In genomic region chr17:70168044-70168978, GRCh38 we compare ENCODE assay signal across 8 cellular contexts. TPM values are rescaled to one million over a fixed set of nuclear protein-coding genes. Genes with fewer than 3 reads are reported as not detected.
DNase-seq lines count a peak whose midpoint lies in the region; ATAC-seq, FAIRE-seq and TF ChIP-seq lines count a peak whose summit lies in the region.

No MANE protein-coding gene starts in this region.

- ATAC-seq in GM21360 (IDR thresholded peaks at IDR 0.05; ENCODE audit: unreplicated experiment) (peak; percentile 6), T-helper 17 cell (no peak), HG02588 (IDR thresholded peaks at IDR 0.05; ENCODE audit: unreplicated experiment) (no peak)

- TF ChIP-seq POLR2A in esophagus squamous epithelium (IDR thresholded peaks at IDR 0.05) (peak in 1 of 4 donors; percentile 13), transverse colon (IDR thresholded peaks at IDR 0.05) (no peak)

- H3K27ac Mint-ChIP-seq in T-helper 17 cell, result no peak overlapping the region

- H3K9me3 ChIP-seq in Karpas-422 (ENCODE audit: low read length) (no peaks in the 10 kb centered on the region), T-helper 17 cell (ENCODE audit: control insufficient read depth, low read length, poor library complexity, severe bottlenecking) (no peaks in the 10 kb centered on the region), esophagus squamous epithelium (no peaks in the 10 kb centered on the region), mononuclear cell (ENCODE audit: low read depth, low read length) (no peaks in the 10 kb centered on the region), transverse colon (no peaks in the 10 kb centered on the region)

- in situ Hi-C loops in transverse colon (cut with MboI; ENCODE audit: low pct_ligation_motif_present in 1 of 4, low pct_unique_long_range_greater_than_20kb in 1 of 4, low sequenced_read_pairs in 3 of 4), result loop anchor here in 2 of 4 donors (25.0 kb wide), 2 partner anchors 394 to 581 kb away; no protein-coding TSS in a partner anchor

- no peak overlapping the region for H3K9ac ChIP-seq in Karpas-422 (ENCODE audit: low read length)

- no peak for FAIRE-seq in D721Med (lab: Jason Lieb, UNC)

- peaks cover 12% of the 10 kb centered on the region for H3K4me1 Mint-ChIP-seq in T-helper 17 cell

- H3K27me3 Mint-ChIP-seq in T-helper 17 cell, result peaks cover 82% of the 10 kb centered on the region

- H3K4me2 ChIP-seq in Karpas-422 (ENCODE audit: low read depth, low read length, poor library complexity, severe bottlenecking), result peak overlapping the region; percentile 51

- H3K27me3 ChIP-seq in Karpas-422 (ENCODE audit: low read length), result no peaks in the 10 kb centered on the region
- H3K27me3 ChIP-seq in esophagus squamous epithelium, result peaks cover 0 to 13% (median 0%) of the 10 kb centered on the region in 4 donors
- H3K27me3 ChIP-seq in mononuclear cell (ENCODE audit: insufficient read depth, low read length), result peaks cover 10% of the 10 kb centered on the region
- peaks cover 13% of the 10 kb centered on the region for H3K27me3 ChIP-seq in transverse colon

- H3K79me2 ChIP-seq in Karpas-422 (ENCODE audit: low read length), result no peaks in the 10 kb centered on the region

- 0 out of 2 replicates have a peak overlapping the region, but pooled peaks have one; percentile 45 for H2AFZ ChIP-seq in Karpas-422 (ENCODE audit: low read length)

- H3K36me3 ChIP-seq in Karpas-422 (ENCODE audit: insufficient read depth, low read length), result no peaks in the 10 kb centered on the region
- H3K36me3 ChIP-seq in esophagus squamous epithelium, result no peaks in the 10 kb centered on the region
- H3K36me3 ChIP-seq in transverse colon, result no peaks in the 10 kb centered on the region

- H3K4me3 Mint-ChIP-seq in T-helper 17 cell, result peak overlapping the region; percentile 89

- peaks cover 3% of the 10 kb centered on the region for H3K36me3 Mint-ChIP-seq in T-helper 17 cell (ENCODE audit: low read depth)

- H4K20me1 ChIP-seq in Karpas-422 (ENCODE audit: insufficient read depth, low read depth, low read length), result no peaks in the 10 kb centered on the region

- 2 to 3% methylated on average over 17 to 33 of the region's 45 CpGs for WGBS in esophagus squamous epithelium, 2 donors
- WGBS in transverse colon (ENCODE audit: low coverage in 1 of 2), 2 donors, result 3 to 5% methylated on average over 17 to 45 of the region's 45 CpGs

- no peak for DNase-seq in D721Med (ENCODE audit: insufficient read length, low spot score)
- DNase-seq in Karpas-422, result peak; percentile 77
- no peak for DNase-seq in T-helper 17 cell
- no peak for DNase-seq in esophagus squamous epithelium (lab: John Stamatoyannopoulos, UW)
- peak; percentile 80 for DNase-seq in transverse colon

- TF ChIP-seq EP300 in transverse colon (IDR thresholded peaks at IDR 0.05; ENCODE audit: low read depth), result no peak

- no peak overlapping the region for H3K27ac ChIP-seq in Karpas-422 (ENCODE audit: low read length)
- peak overlapping the region; percentile 90 to 94 (median 92) for H3K27ac ChIP-seq in esophagus squamous epithelium
- peak overlapping the region; percentile 86 to 93 (median 92) for H3K27ac ChIP-seq in transverse colon

- no peak overlapping the region for H3K4me3 ChIP-seq in Karpas-422 (ENCODE audit: low read length)
- H3K4me3 ChIP-seq in esophagus squamous epithelium, result peak overlapping the region; percentile 71 to 86 (median 73)
- peak overlapping the region; percentile 69 for H3K4me3 ChIP-seq in mononuclear cell (ENCODE audit: low read length)
- peak overlapping the region; percentile 50 to 71 (median 55) for H3K4me3 ChIP-seq in transverse colon

- peak; percentile 89 for TF ChIP-seq CTCF in D721Med (IDR thresholded peaks at IDR 0.05; ENCODE audit: insufficient read depth, missing control alignments)
- TF ChIP-seq CTCF in esophagus squamous epithelium (IDR thresholded peaks at IDR 0.05), result peak in 5 of 6 experiments; percentile 34 to 72 (median 60)
- peak; percentile 54 to 72 (median 66) for TF ChIP-seq CTCF in transverse colon (IDR thresholded peaks at IDR 0.05)

- H3K4me1 ChIP-seq in Karpas-422 (ENCODE audit: low read length) (peaks cover 18% of the 10 kb centered on the region), esophagus squamous epithelium (peaks cover 0 to 54% (median 3%) of the 10 kb centered on the region in 3 donors), mononuclear cell (ENCODE audit: insufficient read depth, low read length) (peaks cover 40% of the 10 kb centered on the region), transverse colon (peaks cover 0 to 38% (median 2%) of the 10 kb centered on the region in 4 donors)

- intact Hi-C loops in esophagus squamous epithelium (cut with DNase I), result no loop called here
- intact Hi-C loops in transverse colon (cut with DNase I; ENCODE audit: low total_unique reads), result no loop called here

- no peaks in the 10 kb centered on the region for H3K9me2 ChIP-seq in Karpas-422 (replicated peaks; ENCODE audit: insufficient read depth, low read length)

RNA-seq across cellular contexts. Expression of gene KCNJ2, which starts 1.0 kb away (rescaled TPM):
- not detected in 2 replicates for total RNA-seq in Karpas-422 (2014; rRNA removed; shearing (Covaris generic); ENCODE audit: low replicate concordance)
- under 1 TPM in 1 of 2 donors, not detected in 1; 0.07 TPM for total RNA-seq in T-helper 17 cell
- 10 to 100 TPM in 1 of 4 donors, 1 to 10 TPM in 3; 4.8 to 13.5 (median 8.0) TPM for total RNA-seq in esophagus squamous epithelium
- 4.6 TPM for total RNA-seq in mononuclear cell
- 10 to 100 TPM; 15.4 to 37.4 (median 19.7) TPM for total RNA-seq in transverse colon

Comparison
In these comparisons a context has a peak if more than half of its experiments do, and no peak if none do; other contexts are left out.
1. DNase-seq: peak in Karpas-422 (single experiment) and transverse colon (single experiment); none in D721Med (single experiment), T-helper 17 cell (0 of 3) and esophagus squamous epithelium (single experiment).
2. Peak in every context shown above with its lines, with median percentiles within 50 percentile points of each other: CTCF ChIP-seq.